Comparison of ENCODE assay signal across 8 cellular contexts in the genomic region with DNA sequence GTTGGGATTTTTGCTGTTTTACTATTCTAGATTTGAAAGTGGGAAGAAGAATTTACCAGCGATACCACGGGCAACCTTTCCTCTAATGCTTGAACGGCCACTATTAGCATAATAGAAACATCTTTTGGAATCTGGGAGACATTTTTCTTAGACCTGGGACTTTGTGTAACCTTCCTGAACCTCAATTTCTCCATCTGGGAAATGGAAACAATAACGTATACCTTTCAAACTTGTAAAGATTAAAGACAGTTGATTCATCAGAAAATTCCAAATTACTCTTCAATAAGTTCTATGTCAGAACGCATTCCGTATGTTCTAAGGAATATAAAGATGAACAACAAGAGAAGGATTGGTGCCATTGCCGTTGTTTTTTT. TPM values are rescaled to one million over a fixed set of nuclear protein-coding genes. Genes with fewer than 3 reads are reported as not detected.
DNase-seq lines count a peak whose midpoint lies in the region; ATAC-seq and TF ChIP-seq lines count a peak whose summit lies in the region.

No MANE protein-coding gene starts in this region.

- TF ChIP-seq CTCF in VCaP (conservative IDR thresholded peaks at IDR 0.05) (no peak), fibroblast of the aortic adventitia (IDR thresholded peaks at IDR 0.05; ENCODE audit: insufficient read depth, low read length) (no peak)

- peak overlapping the region; percentile 57; the same call in 1 of the 2 replicates for H3K4me3 ChIP-seq in GM08714 (ENCODE audit: low read length)
- H3K4me3 ChIP-seq in fibroblast of the aortic adventitia (ENCODE audit: low read depth, low read length): peak overlapping the region; percentile 62
- peak overlapping the region; percentile 93 for H3K4me3 ChIP-seq in rectal smooth muscle tissue (ENCODE audit: low read length)

- H3K27me3 ChIP-seq in rectal smooth muscle tissue (ENCODE audit: control insufficient read depth, insufficient read depth, low read length): no peaks in the 10 kb centered on the region

- no peak overlapping the region for H3K9ac ChIP-seq in rectal smooth muscle tissue (ENCODE audit: low read length)

- no peaks in the 10 kb centered on the region for H3K36me3 ChIP-seq in rectal smooth muscle tissue (ENCODE audit: control insufficient read depth, insufficient read depth, low read length)

- ATAC-seq in HG02981 (IDR thresholded peaks at IDR 0.05; ENCODE audit: unreplicated experiment): no peak
- no peak for ATAC-seq in GM18517 (IDR thresholded peaks at IDR 0.05; ENCODE audit: unreplicated experiment)

- no peaks in the 10 kb centered on the region for H3K4me1 ChIP-seq in rectal smooth muscle tissue (ENCODE audit: control insufficient read depth, insufficient read depth, low read length)

- DNase-seq in fibroblast of the aortic adventitia (ENCODE audit: low read depth) (no peak), NAMALWA (ENCODE audit: low spot score) (no peak), COLO829 (ENCODE audit: low spot score) (no peak)

- H3K27ac ChIP-seq in VCaP: peak overlapping the region; percentile 63
- H3K27ac ChIP-seq in rectal smooth muscle tissue (ENCODE audit: low read depth, low read length): peak overlapping the region; percentile 94

RNA-seq across cellular contexts. Expression of a gene that starts 0.5 kb away (rescaled TPM):
- 7.0 and 16.8 TPM in 2 replicates for total RNA-seq in fibroblast of the aortic adventitia (ENCODE audit: low replicate concordance)

RNA-seq across cellular contexts. Expression of a gene that starts 3.0 kb away (rescaled TPM):
- 0.09 TPM in 1 of 2 replicates, not detected in the other for total RNA-seq in fibroblast of the aortic adventitia (ENCODE audit: low replicate concordance)
